10 cellular contexts compared by ENCODE assay signal in genomic region chr10:5896208-5896607, GRCh38. TPM values are rescaled to one million over a fixed set of nuclear protein-coding genes. Genes with fewer than 3 reads are reported as not detected.
A peak's percentile ranks its signal among the peaks of the same experiment; 100 is the strongest.
DNase-seq lines count a peak whose midpoint lies in the region; ATAC-seq and TF ChIP-seq lines count a peak whose summit lies in the region.
"Had no signal": no experiment of that assay in that cellular context is flagged by ENCODE, and none has a peak within 500 bp of the region (broad histone marks: within the 10 kb centered on the region; RNA-seq: fewer than 3 reads in every experiment).

No MANE protein-coding gene starts in this region.

- CTCF ChIA-PET in Caco-2 (lab: Charles Lee): no interaction called here

- no peak for DNase-seq in cardiac muscle cell (ENCODE audit: low read depth in 1 of 2, low spot score in 1 of 2)
- no peak for DNase-seq in left cardiac atrium
- DNase-seq in chondrocyte (ENCODE audit: low spot score): no peak
- no peak for DNase-seq in Caco-2
- DNase-seq in stimulated activated CD4-positive, alpha-beta T cell treated with anti-CD3 and anti-CD28 coated beads, Interleukin-4, amount 100 ng/mL, for 1 hour: no peak
- DNase-seq in mesendoderm: no peak
- DNase-seq in NCI-H226: no peak
- DNase-seq: AML-193, small intestine had no signal

- H3K56ac ChIP-seq in mesendoderm (ENCODE audit: low read length): no peak overlapping the region

- H3K4ac ChIP-seq in mesendoderm (ENCODE audit: low read depth, low read length): no peak overlapping the region

- peaks cover 4% of the 10 kb centered on the region for H3K9me3 Mint-ChIP-seq in chondrocyte (ENCODE audit: low read depth)
- H3K9me3 Mint-ChIP-seq in Caco-2 (ENCODE audit: unreplicated experiment): peaks cover 14% of the 10 kb centered on the region

- no CpG with 5 or more reads among the region's 2 CpGs for WGBS in mesendoderm (ENCODE audit: extremely low coverage, insufficient coverage, low lambda C conversion rate)

- H3K4me3 ChIP-seq in cardiac muscle cell (no peak overlapping the region), Caco-2 (ENCODE audit: low read depth, low read length) (no peak overlapping the region), mesendoderm (ENCODE audit: low read length) (no peak overlapping the region)

- no peaks in the 10 kb centered on the region for H3K27me3 ChIP-seq in cardiac muscle cell
- no peaks in the 10 kb centered on the region for H3K27me3 ChIP-seq in Caco-2 (replicated peaks; ENCODE audit: control insufficient read depth, insufficient read depth, low read length)
- no peaks in the 10 kb centered on the region for H3K27me3 ChIP-seq in mesendoderm (ENCODE audit: insufficient read depth, low read length, poor library complexity)

- H3K9me3 ChIP-seq in cardiac muscle cell (ENCODE audit: low read depth): no peaks in the 10 kb centered on the region
- H3K9me3 ChIP-seq in Caco-2: peaks cover 4% of the 10 kb centered on the region; the same call in 1 of the 2 replicates

- intact Hi-C loops in left cardiac atrium (cut with DNase I): no loop called here
- intact Hi-C loops in Caco-2 (cut with micrococcal nuclease; ENCODE audit: unreplicated experiment): no loop called here

- H3K27ac Mint-ChIP-seq in chondrocyte (ENCODE audit: unreplicated experiment): peak overlapping the region; percentile 39
- no peak overlapping the region for H3K27ac Mint-ChIP-seq in Caco-2 (ENCODE audit: unreplicated experiment)

- H2BK15ac ChIP-seq in mesendoderm (replicated peaks; ENCODE audit: low read depth): no peak overlapping the region

- H3K36me3 ChIP-seq in cardiac muscle cell (no peaks in the 10 kb centered on the region), Caco-2 (ENCODE audit: control insufficient read depth, insufficient read depth, low read length) (peaks cover 2% of the 10 kb centered on the region; the same call in 1 of the 2 replicates), mesendoderm (ENCODE audit: control insufficient read depth, insufficient read depth, low read length) (peaks cover 4% of the 10 kb centered on the region)

- H3K27me3 Mint-ChIP-seq in chondrocyte (ENCODE audit: low read depth) (no peaks in the 10 kb centered on the region), Caco-2 (ENCODE audit: insufficient read depth, unreplicated experiment) (no peaks in the 10 kb centered on the region)

- no peak overlapping the region for H3K18ac ChIP-seq in mesendoderm (ENCODE audit: low read length)

- no peak overlapping the region for H2BK5ac ChIP-seq in mesendoderm (ENCODE audit: low read length)

- peaks cover 35% of the 10 kb centered on the region for H3K79me1 ChIP-seq in mesendoderm (ENCODE audit: low read length)

- H3K27ac ChIP-seq in cardiac muscle cell (peak overlapping the region; percentile 95), mesendoderm (ENCODE audit: low read depth, low read length) (no peak overlapping the region)

- H3K4me1 ChIP-seq in cardiac muscle cell (ENCODE audit: low read depth) (peaks cover 66% of the 10 kb centered on the region), Caco-2 (no peaks in the 10 kb centered on the region), mesendoderm (ENCODE audit: control insufficient read depth, low read depth, low read length) (no peaks in the 10 kb centered on the region)

- H3K79me2 ChIP-seq in mesendoderm (ENCODE audit: control insufficient read depth, insufficient read depth, low read length): peaks cover 19% of the 10 kb centered on the region

- no peak overlapping the region for H4K8ac ChIP-seq in mesendoderm (ENCODE audit: low read depth, low read length)

- BruUV-seq in Caco-2 (replicated peaks; lab: Mats Ljungman, UMichigan): no TSS peak

- TF ChIP-seq CTCF in cardiac muscle cell (IDR thresholded peaks at IDR 0.05; ENCODE audit: low read depth, low read length) (no peak), chondrocyte (IDR thresholded peaks at IDR 0.05) (no peak), Caco-2 (IDR thresholded peaks at IDR 0.05; ENCODE audit: insufficient read depth in 1 of 2, low read depth in 1 of 2, low read length in 1 of 2, severe bottlenecking in 1 of 2, unreplicated experiment in 1 of 2) (no peak)

- ATAC-seq in left cardiac atrium (no peak), HG03175 (IDR thresholded peaks at IDR 0.05; ENCODE audit: unreplicated experiment) (peak; percentile 25)

- H3K23ac ChIP-seq in mesendoderm (ENCODE audit: low read length): no peak overlapping the region

- POLR2A ChIA-PET in Caco-2 (lab: Charles Lee): no interaction called here

- peaks cover 13% of the 10 kb centered on the region for H3K36me3 Mint-ChIP-seq in chondrocyte (ENCODE audit: low read depth)
- H3K36me3 Mint-ChIP-seq in Caco-2 (ENCODE audit: insufficient read depth, unreplicated experiment): peaks cover 60% of the 10 kb centered on the region

- no peak overlapping the region for H3K4me2 ChIP-seq in mesendoderm (ENCODE audit: low read length)

- H4K5ac ChIP-seq in mesendoderm (ENCODE audit: low read length): no peak overlapping the region

- peaks cover 26% of the 10 kb centered on the region for H3K4me1 Mint-ChIP-seq in chondrocyte (ENCODE audit: low read depth)
- peaks cover 20% of the 10 kb centered on the region for H3K4me1 Mint-ChIP-seq in Caco-2 (ENCODE audit: low read depth, unreplicated experiment)

- H3K9ac ChIP-seq in mesendoderm (ENCODE audit: low read length): no peak overlapping the region

- no peak overlapping the region for H2BK120ac ChIP-seq in mesendoderm (ENCODE audit: low read depth, low read length)

- H2AK5ac ChIP-seq in mesendoderm (ENCODE audit: low read length): no peak overlapping the region

- H3K4me3 Mint-ChIP-seq in chondrocyte (ENCODE audit: unreplicated experiment) (no peak overlapping the region), Caco-2 (ENCODE audit: unreplicated experiment) (no peak overlapping the region)

RNA-seq across cellular contexts. Expression of gene FBH1, which starts 6.2 kb away (rescaled TPM):
- total RNA-seq in cardiac muscle cell: 168 and 196 TPM in 2 replicates
- 185 and 213 TPM in 2 replicates for polyA plus RNA-seq in cardiac muscle cell
- total RNA-seq in left cardiac atrium: 10 to 100 TPM; 67.4 to 85.1 TPM
- total RNA-seq in chondrocyte: 62.2 to 96.6 TPM (median 66.5 TPM) in 3 replicates
- 83.3 and 96.1 TPM in 2 replicates for total RNA-seq in Caco-2 (2022)
- polyA plus RNA-seq in mesendoderm (2013, experiment 1 of 2): 16.0 TPM
- 16.8 TPM for polyA plus RNA-seq in mesendoderm (2013, experiment 2 of 2)

RNA-seq across cellular contexts. Expression of gene ANKRD16, which starts 6.5 kb away (rescaled TPM):
- 22.4 and 32.3 TPM in 2 replicates for total RNA-seq in cardiac muscle cell
- polyA plus RNA-seq in cardiac muscle cell: 29.0 and 33.8 TPM in 2 replicates
- total RNA-seq in left cardiac atrium: 1 to 10 TPM; 2.8 to 4.2 TPM
- total RNA-seq in chondrocyte: 5.8 to 6.5 TPM (median 6.4 TPM) in 3 replicates
- 17.4 and 20.2 TPM in 2 replicates for total RNA-seq in Caco-2 (2022)
- polyA plus RNA-seq in mesendoderm (2013, experiment 1 of 2): 3.2 TPM
- 3.1 TPM for polyA plus RNA-seq in mesendoderm (2013, experiment 2 of 2)
